Comparison of ENCODE assay signal across 11 cellular contexts in genomic region chr19:1041835-1042685, GRCh38. TPM values are rescaled to one million over a fixed set of nuclear protein-coding genes. Genes with fewer than 3 reads are reported as not detected.
DNase-seq lines count a peak whose midpoint lies in the region; ATAC-seq and TF ChIP-seq lines count a peak whose summit lies in the region.
"Had no signal": no experiment of that assay in that cellular context is flagged by ENCODE, and none has a peak within 500 bp of the region (broad histone marks: within the 10 kb centered on the region; RNA-seq: fewer than 3 reads in every experiment).

No MANE protein-coding gene starts in this region.

- H3K36me3 Mint-ChIP-seq in CD14-positive monocyte = peaks cover 28 to 40% of the 10 kb centered on the region in 2 donors

- H3K4me3 Mint-ChIP-seq in CD14-positive monocyte = no peak overlapping the region

- TF ChIP-seq CTCF in CD14-positive monocyte (IDR thresholded peaks at IDR 0.05) = no peak

- H3K4me1 Mint-ChIP-seq in CD14-positive monocyte = peaks cover 43% of the 10 kb centered on the region

- H3K27ac Mint-ChIP-seq in CD14-positive monocyte = no peak overlapping the region
- H3K27ac Mint-ChIP-seq: activated CD4-positive, alpha-beta memory T cell treated with anti-CD3 and anti-CD28 coated beads for 36 hours; progenitor cell of endocrine pancreas had no signal

- intact Hi-C loops in sciatic nerve (cut with DNase I) (no loop called here), CD14-positive monocyte (cut with micrococcal nuclease) (loop anchor here in 1 of 2 donors (2.0 to 5.0 kb wide), 2 partner anchors 21 to 35 kb away; partner anchors contain the start of genes RNU6-2 and TMEM259)

- peak; percentile 53 for ATAC-seq in esophagus mucosa
- ATAC-seq in sciatic nerve = peak; percentile 7
- no peak for ATAC-seq in HG03442 (IDR thresholded peaks at IDR 0.05; ENCODE audit: unreplicated experiment)

- H3K27me3 Mint-ChIP-seq in CD14-positive monocyte (ENCODE audit: low read depth in 3 of 3) = peaks cover 0 to 1% (median 1%) of the 10 kb centered on the region in 3 donors
- H3K27me3 Mint-ChIP-seq: activated CD4-positive, alpha-beta memory T cell treated with anti-CD3 and anti-CD28 coated beads for 36 hours; progenitor cell of endocrine pancreas had no signal

- peaks cover 0 to 4% (median 0%) of the 10 kb centered on the region in 7 donors for H3K9me3 Mint-ChIP-seq in CD14-positive monocyte
- H3K9me3 Mint-ChIP-seq: activated CD4-positive, alpha-beta memory T cell treated with anti-CD3 and anti-CD28 coated beads for 36 hours had no signal

- DNase-seq in NCI-H2227 (lab: John Stamatoyannopoulos, UW; ENCODE audit: unreplicated experiment) = peak; percentile 23
- no peak for DNase-seq in NCI-H2227 treated with DMSO at 0.1 percent for 48 hours (lab: John Stamatoyannopoulos, UW)
- DNase-seq in NCI-H446 treated with DMSO at 0.1 percent for 48 hours (lab: John Stamatoyannopoulos, UW) = peak; percentile 25
- no peak for DNase-seq in sciatic nerve (ENCODE audit: low spot score)
- no peak for DNase-seq in NCI-H1930 (lab: John Stamatoyannopoulos, UW)
- DNase-seq in CD14-positive monocyte (ENCODE audit: low spot score) = no peak
- DNase-seq: activated CD4-positive, alpha-beta memory T cell treated with anti-CD3 and anti-CD28 coated beads for 36 hours had no signal

RNA-seq across cellular contexts. Expression of gene ABCA7, which starts 2.2 kb away (rescaled TPM):
- 24.8 TPM for total RNA-seq in esophagus mucosa
- 17.3 TPM for total RNA-seq in sciatic nerve
- 1 to 10 TPM; 1.7 to 7.8 TPM for polyA plus RNA-seq in CD14-positive monocyte

RNA-seq across cellular contexts. Expression of gene CNN2, which starts 15.7 kb away (rescaled TPM):
- total RNA-seq in esophagus mucosa (183 TPM), sciatic nerve (120 TPM)
- polyA plus RNA-seq in CD14-positive monocyte = 100 to 1,000 TPM in 1 of 2 donors, 10 to 100 TPM in 1; 69.9 to 144 TPM

RNA-seq across cellular contexts. Expression of gene RNU6-2, which starts 20.7 kb away (rescaled TPM):
- not detected for total RNA-seq in esophagus mucosa
- total RNA-seq in sciatic nerve = not detected
- polyA plus RNA-seq in CD14-positive monocyte = not detected
- total RNA-seq: activated CD4-positive, alpha-beta memory T cell treated with anti-CD3 and anti-CD28 coated beads for 36 hours; cardiac muscle cell; progenitor cell of endocrine pancreas had no signal
- polyA plus RNA-seq: cardiac muscle cell had no signal

RNA-seq across cellular contexts. Expression of gene TMEM259, which starts 21.1 kb away (rescaled TPM):
- 72.3 TPM for total RNA-seq in esophagus mucosa
- total RNA-seq in sciatic nerve = 146 TPM
- polyA plus RNA-seq in CD14-positive monocyte = 10 to 100 TPM; 37.4 to 45.0 TPM

RNA-seq across cellular contexts. Expression of gene ARHGAP45, which starts 24.9 kb away (rescaled TPM):
- 5.1 TPM for total RNA-seq in esophagus mucosa
- total RNA-seq in sciatic nerve = 26.2 TPM
- 100 to 1,000 TPM; 108 to 137 TPM for polyA plus RNA-seq in CD14-positive monocyte

Comparison
In these comparisons a context has a peak if more than half of its experiments do, and no peak if none do; other contexts are left out.
1. DNase-seq: peak in NCI-H2227 (single experiment) and NCI-H446 treated with DMSO at 0.1 percent for 48 hours (single experiment); none in NCI-H2227 treated with DMSO at 0.1 percent for 48 hours (single experiment), sciatic nerve (single experiment), NCI-H1930 (0 of 2) and CD14-positive monocyte (single experiment).